26 cellular contexts compared by ENCODE assay signal in genomic region chr4:15550491-15550890, GRCh38.
"Had no signal": no experiment of that assay in that cellular context is flagged by ENCODE, and none has a peak within 500 bp of the region (broad histone marks: within the 10 kb centered on the region; RNA-seq: fewer than 3 reads in every experiment).

No MANE protein-coding gene starts in this region.

- ATAC-seq: activated CD4-positive, CD25-positive, alpha-beta regulatory T cell treated with anti-CD3 and anti-CD28 coated beads, Interleukin-2, amount 50 U/mL, for 24 hours; activated CD8-positive, alpha-beta T cell treated with anti-CD3 and anti-CD28 coated beads, Interleukin-2, amount 10 ng/mL, durations not matched to agents 7 days and 5 days; activated naive CD4-positive, alpha-beta T cell treated with anti-CD3 and anti-CD28 coated beads, Interleukin-2, amount 50 U/mL, for 72 hours; activated naive CD8-positive, alpha-beta T cell treated with anti-CD3 and anti-CD28 coated beads, Interleukin-2, amount 50 U/mL, for 24 hours; Right ventricle myocardium inferior had no signal

- H3K9me3 Mint-ChIP-seq: activated naive CD4-positive, alpha-beta T cell treated with anti-CD3 and anti-CD28 coated beads, Interleukin-2, amount 50 U/mL, for 72 hours; activated naive CD8-positive, alpha-beta T cell treated with anti-CD3 and anti-CD28 coated beads, Interleukin-2, amount 50 U/mL, for 24 hours; brain; central memory CD8-positive, alpha-beta T cell; T-helper 2 cell treated with Interferon-gamma antibody and Interleukin-4, amounts not matched to agents 5 μg/mL and 100 μg/mL, for 36 hours had no signal

- DNase-seq: activated CD4-positive, alpha-beta T cell treated with anti-CD3 and anti-CD28 coated beads for 48 hours; activated CD4-positive, alpha-beta T cell treated with anti-CD3 and anti-CD28 coated beads, Interleukin-2, amount 50 U/mL, for 4 hours; activated CD8-positive, alpha-beta memory T cell treated with anti-CD3 and anti-CD28 coated beads, Interleukin-2, amount 50 U/mL, for 48 hours; activated CD8-positive, alpha-beta T cell treated with anti-CD3 and anti-CD28 coated beads, Interleukin-2, amount 10 ng/mL, durations not matched to agents 7 days and 5 days; activated naive CD4-positive, alpha-beta T cell; activated naive CD8-positive, alpha-beta T cell treated with anti-CD3 and anti-CD28 coated beads, Interleukin-2, amount 50 U/mL, for 24 hours; activated T-cell treated with anti-CD3 and anti-CD28 coated beads, Interleukin-2, amount 50 U/mL, for 1 hour; amniotic stem cell; NCI-H1048; NCI-H1417; NCI-H1930; NCI-H2107; NCI-H2171 treated with DMSO at 0.1 percent for 48 hours; NCI-H226; NCI-H526; NCI-H774; RPMI8226; SK-N-SH; T-helper 1 cell had no signal

- H3K4me3 ChIP-seq: ascending aorta had no signal

- H3K27me3 ChIP-seq: ascending aorta had no signal

- H3K9me3 ChIP-seq: ascending aorta, SK-N-SH had no signal

- H3K4me1 Mint-ChIP-seq: brain had no signal

- H3K27ac ChIP-seq: ascending aorta had no signal

- H3K9ac ChIP-seq: SK-N-SH had no signal

- H3K4me1 ChIP-seq: ascending aorta had no signal

- H3K27me3 Mint-ChIP-seq: activated naive CD8-positive, alpha-beta T cell treated with anti-CD3 and anti-CD28 coated beads, Interleukin-2, amount 50 U/mL, for 24 hours; brain; central memory CD8-positive, alpha-beta T cell had no signal

- H3K4me2 ChIP-seq: SK-N-SH had no signal

- H3K27ac Mint-ChIP-seq: activated CD8-positive, alpha-beta T cell treated with anti-CD3 and anti-CD28 coated beads, Interleukin-2, amount 10 ng/mL, durations not matched to agents 7 days and 5 days; activated naive CD4-positive, alpha-beta T cell treated with anti-CD3 and anti-CD28 coated beads, Interleukin-2, amount 50 U/mL, for 72 hours; activated naive CD8-positive, alpha-beta T cell treated with anti-CD3 and anti-CD28 coated beads, Interleukin-2, amount 50 U/mL, for 24 hours; brain; T-helper 2 cell treated with Interferon-gamma antibody and Interleukin-4, amounts not matched to agents 5 μg/mL and 100 μg/mL, for 36 hours had no signal

- H3K4me3 Mint-ChIP-seq: activated CD8-positive, alpha-beta T cell treated with anti-CD3 and anti-CD28 coated beads, Interleukin-2, amount 10 ng/mL, durations not matched to agents 7 days and 5 days; activated naive CD8-positive, alpha-beta T cell treated with anti-CD3 and anti-CD28 coated beads, Interleukin-2, amount 50 U/mL, for 24 hours; brain; central memory CD8-positive, alpha-beta T cell; T-helper 2 cell treated with Interferon-gamma antibody and Interleukin-4, amounts not matched to agents 5 μg/mL and 100 μg/mL, for 36 hours had no signal
